In genomic region chr13:113970810-113971470, GRCh38 we compare ENCODE assay signal across 2 cellular contexts.
TF ChIP-seq lines count a peak whose summit lies in the region.

No MANE protein-coding gene starts in this region.

TF ChIP-seq in liver, 16 proteins besides CTCF, POLR2A, EP300 and RAD21 (continued from another document):
- TF ChIP-seq, protein P1, sequence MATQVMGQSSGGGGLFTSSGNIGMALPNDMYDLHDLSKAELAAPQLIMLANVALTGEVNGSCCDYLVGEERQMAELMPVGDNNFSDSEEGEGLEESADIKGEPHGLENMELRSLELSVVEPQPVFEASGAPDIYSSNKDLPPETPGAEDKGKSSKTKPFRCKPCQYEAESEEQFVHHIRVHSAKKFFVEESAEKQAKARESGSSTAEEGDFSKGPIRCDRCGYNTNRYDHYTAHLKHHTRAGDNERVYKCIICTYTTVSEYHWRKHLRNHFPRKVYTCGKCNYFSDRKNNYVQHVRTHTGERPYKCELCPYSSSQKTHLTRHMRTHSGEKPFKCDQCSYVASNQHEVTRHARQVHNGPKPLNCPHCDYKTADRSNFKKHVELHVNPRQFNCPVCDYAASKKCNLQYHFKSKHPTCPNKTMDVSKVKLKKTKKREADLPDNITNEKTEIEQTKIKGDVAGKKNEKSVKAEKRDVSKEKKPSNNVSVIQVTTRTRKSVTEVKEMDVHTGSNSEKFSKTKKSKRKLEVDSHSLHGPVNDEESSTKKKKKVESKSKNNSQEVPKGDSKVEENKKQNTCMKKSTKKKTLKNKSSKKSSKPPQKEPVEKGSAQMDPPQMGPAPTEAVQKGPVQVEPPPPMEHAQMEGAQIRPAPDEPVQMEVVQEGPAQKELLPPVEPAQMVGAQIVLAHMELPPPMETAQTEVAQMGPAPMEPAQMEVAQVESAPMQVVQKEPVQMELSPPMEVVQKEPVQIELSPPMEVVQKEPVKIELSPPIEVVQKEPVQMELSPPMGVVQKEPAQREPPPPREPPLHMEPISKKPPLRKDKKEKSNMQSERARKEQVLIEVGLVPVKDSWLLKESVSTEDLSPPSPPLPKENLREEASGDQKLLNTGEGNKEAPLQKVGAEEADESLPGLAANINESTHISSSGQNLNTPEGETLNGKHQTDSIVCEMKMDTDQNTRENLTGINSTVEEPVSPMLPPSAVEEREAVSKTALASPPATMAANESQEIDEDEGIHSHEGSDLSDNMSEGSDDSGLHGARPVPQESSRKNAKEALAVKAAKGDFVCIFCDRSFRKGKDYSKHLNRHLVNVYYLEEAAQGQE (IDR thresholded peaks at IDR 0.05): no peak
- TF ChIP-seq SP1 (IDR thresholded peaks at IDR 0.05) (peak; percentile 13), HNF4A (conservative IDR thresholded peaks at IDR 0.05) (peak in 1 of 2 donors; percentile 53)

TF ChIP-seq in HepG2, 621 proteins besides CTCF, POLR2A, EP300 and RAD21 (continued from another document):
- TF ChIP-seq, protein P2, sequence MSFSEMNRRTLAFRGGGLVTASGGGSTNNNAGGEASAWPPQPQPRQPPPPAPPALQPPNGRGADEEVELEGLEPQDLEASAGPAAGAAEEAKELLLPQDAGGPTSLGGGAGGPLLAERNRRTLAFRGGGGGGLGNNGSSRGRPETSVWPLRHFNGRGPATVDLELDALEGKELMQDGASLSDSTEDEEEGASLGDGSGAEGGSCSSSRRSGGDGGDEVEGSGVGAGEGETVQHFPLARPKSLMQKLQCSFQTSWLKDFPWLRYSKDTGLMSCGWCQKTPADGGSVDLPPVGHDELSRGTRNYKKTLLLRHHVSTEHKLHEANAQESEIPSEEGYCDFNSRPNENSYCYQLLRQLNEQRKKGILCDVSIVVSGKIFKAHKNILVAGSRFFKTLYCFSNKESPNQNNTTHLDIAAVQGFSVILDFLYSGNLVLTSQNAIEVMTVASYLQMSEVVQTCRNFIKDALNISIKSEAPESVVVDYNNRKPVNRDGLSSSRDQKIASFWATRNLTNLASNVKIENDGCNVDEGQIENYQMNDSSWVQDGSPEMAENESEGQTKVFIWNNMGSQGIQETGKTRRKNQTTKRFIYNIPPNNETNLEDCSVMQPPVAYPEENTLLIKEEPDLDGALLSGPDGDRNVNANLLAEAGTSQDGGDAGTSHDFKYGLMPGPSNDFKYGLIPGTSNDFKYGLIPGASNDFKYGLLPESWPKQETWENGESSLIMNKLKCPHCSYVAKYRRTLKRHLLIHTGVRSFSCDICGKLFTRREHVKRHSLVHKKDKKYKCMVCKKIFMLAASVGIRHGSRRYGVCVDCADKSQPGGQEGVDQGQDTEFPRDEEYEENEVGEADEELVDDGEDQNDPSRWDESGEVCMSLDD (CRISPR knock-in tag; IDR thresholded peaks at IDR 0.05; ENCODE audit: borderline replicate concordance): no peak
- TF ChIP-seq REPIN1 (CRISPR knock-in tag; IDR thresholded peaks at IDR 0.05; ENCODE audit: borderline replicate concordance, low read depth): no peak
- TF ChIP-seq TRAFD1 (CRISPR knock-in tag; IDR thresholded peaks at IDR 0.05; ENCODE audit: borderline replicate concordance): no peak
- no peak for TF ChIP-seq IKZF4 (CRISPR knock-in tag; IDR thresholded peaks at IDR 0.05; ENCODE audit: borderline replicate concordance, low read depth, not compliant biosample characterization)
- no peak for TF ChIP-seq SAFB2 (CRISPR knock-in tag; IDR thresholded peaks at IDR 0.05; ENCODE audit: borderline replicate concordance, low read depth)
- TF ChIP-seq, protein P3, sequence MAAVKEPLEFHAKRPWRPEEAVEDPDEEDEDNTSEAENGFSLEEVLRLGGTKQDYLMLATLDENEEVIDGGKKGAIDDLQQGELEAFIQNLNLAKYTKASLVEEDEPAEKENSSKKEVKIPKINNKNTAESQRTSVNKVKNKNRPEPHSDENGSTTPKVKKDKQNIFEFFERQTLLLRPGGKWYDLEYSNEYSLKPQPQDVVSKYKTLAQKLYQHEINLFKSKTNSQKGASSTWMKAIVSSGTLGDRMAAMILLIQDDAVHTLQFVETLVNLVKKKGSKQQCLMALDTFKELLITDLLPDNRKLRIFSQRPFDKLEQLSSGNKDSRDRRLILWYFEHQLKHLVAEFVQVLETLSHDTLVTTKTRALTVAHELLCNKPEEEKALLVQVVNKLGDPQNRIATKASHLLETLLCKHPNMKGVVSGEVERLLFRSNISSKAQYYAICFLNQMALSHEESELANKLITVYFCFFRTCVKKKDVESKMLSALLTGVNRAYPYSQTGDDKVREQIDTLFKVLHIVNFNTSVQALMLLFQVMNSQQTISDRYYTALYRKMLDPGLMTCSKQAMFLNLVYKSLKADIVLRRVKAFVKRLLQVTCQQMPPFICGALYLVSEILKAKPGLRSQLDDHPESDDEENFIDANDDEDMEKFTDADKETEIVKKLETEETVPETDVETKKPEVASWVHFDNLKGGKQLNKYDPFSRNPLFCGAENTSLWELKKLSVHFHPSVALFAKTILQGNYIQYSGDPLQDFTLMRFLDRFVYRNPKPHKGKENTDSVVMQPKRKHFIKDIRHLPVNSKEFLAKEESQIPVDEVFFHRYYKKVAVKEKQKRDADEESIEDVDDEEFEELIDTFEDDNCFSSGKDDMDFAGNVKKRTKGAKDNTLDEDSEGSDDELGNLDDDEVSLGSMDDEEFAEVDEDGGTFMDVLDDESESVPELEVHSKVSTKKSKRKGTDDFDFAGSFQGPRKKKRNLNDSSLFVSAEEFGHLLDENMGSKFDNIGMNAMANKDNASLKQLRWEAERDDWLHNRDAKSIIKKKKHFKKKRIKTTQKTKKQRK (IDR thresholded peaks at IDR 0.05; ENCODE audit: low read length): no peak
- no peak for TF ChIP-seq ZBTB34 (CRISPR knock-in tag; IDR thresholded peaks at IDR 0.05)
- no peak for TF ChIP-seq ZNF446 (CRISPR knock-in tag; IDR thresholded peaks at IDR 0.05)
- no peak for TF ChIP-seq ZNF619 (CRISPR knock-in tag; IDR thresholded peaks at IDR 0.05)
- TF ChIP-seq HNRNPL (IDR thresholded peaks at IDR 0.05; ENCODE audit: low read depth, low read length): no peak
- TF ChIP-seq ZNF350 (CRISPR knock-in tag; IDR thresholded peaks at IDR 0.05; ENCODE audit: borderline replicate concordance, low read depth): no peak
- no peak for TF ChIP-seq SAP130 (CRISPR knock-in tag; IDR thresholded peaks at IDR 0.05; ENCODE audit: low read depth)
- TF ChIP-seq KDM2A (CRISPR knock-in tag; IDR thresholded peaks at IDR 0.05; ENCODE audit: borderline replicate concordance, low read depth): no peak
- no peak for TF ChIP-seq CEBPB (IDR thresholded peaks at IDR 0.05; ENCODE audit: borderline replicate concordance, low read depth, low read length)
- no peak for TF ChIP-seq NBN (conservative IDR thresholded peaks at IDR 0.05)
- TF ChIP-seq GATAD2A (CRISPR knock-in tag; IDR thresholded peaks at IDR 0.05): no peak
